ENCODE assay signal across 8 cellular contexts in genomic region chr19:47111682-47112165, GRCh38. TPM values are rescaled to one million over a fixed set of nuclear protein-coding genes. Genes with fewer than 3 reads are reported as not detected.
DNase-seq lines count a peak whose midpoint lies in the region; ATAC-seq and TF ChIP-seq lines count a peak whose summit lies in the region.

No MANE protein-coding gene starts in this region.

- DNase-seq in PC-9 (no peak), erythroblast (lab: John Stamatoyannopoulos, UW) (no peak), progenitor cell of endocrine pancreas (ENCODE audit: low spot score, unreplicated experiment) (no peak), GM10266 (ENCODE audit: extremely low spot score) (no peak), UCSD-AML1 (lab: John Stamatoyannopoulos, UW; ENCODE audit: unreplicated experiment) (no peak)

- peaks cover 52% of the 10 kb centered on the region for H3F3A ChIP-seq in PC-9 (ENCODE audit: insufficient read depth, low read depth)

- no peaks in the 10 kb centered on the region for H3K9me2 ChIP-seq in PC-9 (ENCODE audit: insufficient read depth)

- H3K36me3 ChIP-seq in ES-I3 (ENCODE audit: insufficient read depth, low read length): peaks cover 7% of the 10 kb centered on the region; the same call in 1 of the 2 replicates
- H3K36me3 ChIP-seq in PC-9 (ENCODE audit: low read depth): peaks cover 15% of the 10 kb centered on the region

- H3K4me1 Mint-ChIP-seq in progenitor cell of endocrine pancreas (ENCODE audit: low read depth): peaks cover 43% of the 10 kb centered on the region

- peak overlapping the region; percentile 71 for H3K4me3 ChIP-seq in PC-9

- H3K79me2 ChIP-seq in PC-9 (ENCODE audit: low read depth): peaks cover 55% of the 10 kb centered on the region

- intact Hi-C loops in PC-9 (cut with micrococcal nuclease; ENCODE audit: unreplicated experiment): no loop called here

- no peaks in the 10 kb centered on the region for H3K9me3 Mint-ChIP-seq in progenitor cell of endocrine pancreas (ENCODE audit: low read depth)

- H3K27me3 Mint-ChIP-seq in progenitor cell of endocrine pancreas: no peaks in the 10 kb centered on the region

- H3K27ac Mint-ChIP-seq in progenitor cell of endocrine pancreas: peak overlapping the region; percentile 100

- CTCF ChIA-PET in PC-9 (lab: Charles Lee): no interaction called here

- no TSS peak for BruUV-seq in PC-9 (replicated peaks; lab: Mats Ljungman, UMichigan)

- POLR2A ChIA-PET in PC-9 (lab: Charles Lee; ENCODE audit: unreplicated experiment): interaction anchor here (0.6 kb wide), 1 partner anchor 16 kb away, joined by 4 read pairs; no protein-coding TSS in a partner anchor

- H3K9me3 ChIP-seq in ES-I3 (ENCODE audit: control insufficient read depth, insufficient read depth, low read length) (no peaks in the 10 kb centered on the region), PC-9 (ENCODE audit: insufficient read depth, low read depth) (no peaks in the 10 kb centered on the region)

- ATAC-seq in GM21529 (IDR thresholded peaks at IDR 0.05; ENCODE audit: unreplicated experiment): no peak
- no peak for ATAC-seq in HG03571 (IDR thresholded peaks at IDR 0.05; ENCODE audit: unreplicated experiment)

- 0 out of 2 replicates have a peak, but pooled peaks cover 4% of the 10 kb centered on the region for H4K20me1 ChIP-seq in PC-9 (ENCODE audit: insufficient read depth)

- H3K4me3 Mint-ChIP-seq in progenitor cell of endocrine pancreas (ENCODE audit: low read depth): peak overlapping the region; percentile 95

- peak overlapping the region; percentile 98 for H3K27ac ChIP-seq in PC-9

- H3K36me3 Mint-ChIP-seq in progenitor cell of endocrine pancreas (ENCODE audit: insufficient read depth): peaks cover 13% of the 10 kb centered on the region

- H3K4me1 ChIP-seq in ES-I3 (ENCODE audit: insufficient read depth, low read length) (peaks cover 41% of the 10 kb centered on the region), PC-9 (replicated peaks; ENCODE audit: insufficient read depth) (peaks cover 46% of the 10 kb centered on the region)

- peak overlapping the region; percentile 73 for H2AFZ ChIP-seq in PC-9

- peak overlapping the region; percentile 86 for H3K4me2 ChIP-seq in PC-9

- TF ChIP-seq CTCF in PC-9 (conservative IDR thresholded peaks at IDR 0.05): no peak
- TF ChIP-seq CTCF in progenitor cell of endocrine pancreas (IDR thresholded peaks at IDR 0.05; ENCODE audit: unreplicated experiment): no peak
- no peak for TF ChIP-seq CTCF in GM10266 (IDR thresholded peaks at IDR 0.05; ENCODE audit: control insufficient read depth, insufficient read depth, low read depth, missing control alignments)

- H3K27me3 ChIP-seq in PC-9 (ENCODE audit: insufficient read depth, low read depth): no peaks in the 10 kb centered on the region

- peak; percentile 51 for TF ChIP-seq POLR2A in erythroblast (IDR thresholded peaks at IDR 0.05; ENCODE audit: low read length)

- peak overlapping the region; percentile 90 for H3K9ac ChIP-seq in ES-I3 (ENCODE audit: low read depth, low read length)

RNA-seq across cellular contexts. Expression of gene ZC3H4, which starts 1.9 kb away (rescaled TPM):
- total RNA-seq in PC-9 (2021) (41.6 and 51.9 TPM in 2 replicates), progenitor cell of endocrine pancreas (90.6 and 94.7 TPM in 2 replicates)

RNA-seq across cellular contexts. Expression of gene SAE1, which starts 18.9 kb away (rescaled TPM):
- total RNA-seq in PC-9 (2021) (133 and 148 TPM in 2 replicates), progenitor cell of endocrine pancreas (172 and 173 TPM in 2 replicates)
